In the genomic region with DNA sequence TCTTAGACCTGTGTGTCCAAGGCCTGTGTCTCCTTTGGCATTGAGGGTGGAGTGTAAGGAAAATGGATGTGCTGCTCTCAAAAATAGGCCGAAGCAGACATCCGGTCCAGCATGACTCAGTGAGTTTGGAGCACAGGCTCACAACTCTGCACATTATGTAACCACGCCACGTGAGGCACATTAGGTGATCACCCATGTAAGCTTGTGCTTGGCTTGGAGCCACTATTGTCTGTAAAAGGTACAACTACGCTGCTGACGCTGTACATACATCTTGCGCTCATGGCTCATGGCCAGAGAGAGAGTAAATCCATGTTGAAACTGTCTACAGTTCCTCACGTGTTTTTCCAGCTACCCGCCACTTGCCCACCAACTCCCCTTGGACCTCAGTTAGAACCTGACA, we compare ENCODE assay signal across 15 cellular contexts.
"Had no signal": no experiment of that assay in that cellular context is flagged by ENCODE, and none has a peak within 500 bp of the region (broad histone marks: within the 10 kb centered on the region; RNA-seq: fewer than 3 reads in every experiment).

No MANE protein-coding gene starts in this region.

- H3K36me3 Mint-ChIP-seq: natural killer cell had no signal

- H3K4me1 Mint-ChIP-seq: natural killer cell, neural crest cell had no signal

- H3K27ac Mint-ChIP-seq: natural killer cell had no signal

- DNase-seq: central memory CD4-positive, alpha-beta T cell; erythroblast; gastrocnemius medialis; mammary epithelial cell; mucosa of descending colon; natural killer cell; small intestine; stimulated activated CD4-positive, alpha-beta T cell treated with anti-CD3 and anti-CD28 coated beads, Interleukin-12 subunit alpha, Interleukin-12 subunit beta, amount 100 ng/mL, for 4 hours; stimulated activated naive CD4-positive, alpha-beta T cell; stomach; substantia nigra; trophoblast cell had no signal

- H3K4me3 ChIP-seq: gastrocnemius medialis, mucosa of descending colon, right atrium auricular region, stomach, thoracic aorta had no signal

- H3K36me3 ChIP-seq: gastrocnemius medialis, right atrium auricular region, stomach, thoracic aorta had no signal

- H3K27me3 ChIP-seq: gastrocnemius medialis, right atrium auricular region, stomach had no signal

- ATAC-seq: gastrocnemius medialis, mucosa of descending colon, natural killer cell had no signal

- H3K4me1 ChIP-seq: gastrocnemius medialis, right atrium auricular region, stomach had no signal

- H3K9me3 Mint-ChIP-seq: natural killer cell had no signal

- H3K4me3 Mint-ChIP-seq: natural killer cell, neural crest cell had no signal

- H3K27ac ChIP-seq: gastrocnemius medialis, right atrium auricular region, stomach, thoracic aorta had no signal

- H3K9me3 ChIP-seq: gastrocnemius medialis, right atrium auricular region, thoracic aorta had no signal
